1 cellular context compared by ENCODE assay signal in the genomic region with DNA sequence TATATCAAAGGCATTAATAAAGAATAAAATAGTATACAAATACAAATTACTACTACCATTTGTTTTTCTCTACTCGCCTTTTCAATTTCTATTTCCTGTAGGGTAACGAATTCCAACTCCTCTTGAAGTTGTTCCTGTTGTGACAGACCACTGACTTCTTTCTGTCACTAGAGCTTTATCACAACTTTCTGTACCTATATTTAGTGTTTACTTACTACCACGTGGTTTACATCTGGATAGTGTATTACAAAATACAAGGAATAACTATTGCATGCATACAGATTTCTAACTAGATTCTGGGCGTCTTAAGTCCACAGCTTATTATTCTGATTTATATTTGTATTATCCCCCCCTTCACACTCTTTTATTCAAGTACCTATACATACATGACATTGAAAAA.
TF ChIP-seq lines count a peak whose summit lies in the region.

No MANE protein-coding gene starts in this region.

TF ChIP-seq in K562, 482 proteins besides CTCF, POLR2A, EP300 and RAD21 (continued from another document):
- peak; percentile 38 to 61; a peak in 1 of 4 replicates for TF ChIP-seq MNT (conservative IDR thresholded peaks at IDR 0.05)
